8 cellular contexts compared by ENCODE assay signal in genomic region chr17:79777844-79778503, GRCh38. TPM values are rescaled to one million over a fixed set of nuclear protein-coding genes. Genes with fewer than 3 reads are reported as not detected.
DNase-seq lines count a peak whose midpoint lies in the region; ATAC-seq and TF ChIP-seq lines count a peak whose summit lies in the region.

CBX2 (plus strand) TSS chr17:79778148; CDS start chr17:79778236, 88 bp downstream.

- H2AFZ ChIP-seq in ACC112 (ENCODE audit: low read length, unreplicated experiment) (peak within 1 kb of the TSS; percentile 76), PC-9 (peak within 1 kb of the TSS; percentile 80; the same call in 1 of the 2 replicates)

- peaks cover 7% of the 10 kb centered on the region; the same call in 1 of the 2 replicates for H3F3A ChIP-seq in PC-9 (ENCODE audit: insufficient read depth, low read depth)

- H3K4me3 ChIP-seq in ACC112 (ENCODE audit: low read depth, low read length) = peak within 1 kb of the TSS; percentile 80
- peak within 1 kb of the TSS; percentile 68 for H3K4me3 ChIP-seq in PC-9

- H3K36me3 Mint-ChIP-seq in naive thymus-derived CD8-positive, alpha-beta T cell = no peaks in the 10 kb centered on the region
- H3K36me3 Mint-ChIP-seq in stimulated activated naive B cell treated with anti-CD40 and anti-IgM and Interleukin-4, amounts not matched to agents 10 μg/mL and 1 μg/mL and 100 μg/mL, for 72 hours = peaks cover 1 to 3% of the 10 kb centered on the region in 2 donors

- peak in 1 of 2 experiments; percentile 82 for DNase-seq in PC-9
- DNase-seq in activated T-cell treated with anti-CD3 and anti-CD28 coated beads, Interleukin-2, amount 50 U/mL, for 48 hours = peak; percentile 83 to 89
- peak; percentile 55 for DNase-seq in fibroblast of gingiva (ENCODE audit: low read depth)
- DNase-seq in naive thymus-derived CD8-positive, alpha-beta T cell = peak; percentile 58 to 86 (median 75)
- peak; percentile 58 for DNase-seq in stimulated activated naive B cell treated with anti-CD40 and anti-IgM and Interleukin-4, amounts not matched to agents 10 μg/mL and 1 μg/mL and 100 μg/mL, for 72 hours

- H3K4me1 Mint-ChIP-seq in naive thymus-derived CD8-positive, alpha-beta T cell = peaks cover 34 to 52% (median 44%) of the 10 kb centered on the region in 4 donors
- H3K4me1 Mint-ChIP-seq in stimulated activated naive B cell treated with anti-CD40 and anti-IgM and Interleukin-4, amounts not matched to agents 10 μg/mL and 1 μg/mL and 100 μg/mL, for 72 hours = peaks cover 18 to 34% of the 10 kb centered on the region in 2 donors

- H3K9me3 ChIP-seq in PC-9 (ENCODE audit: insufficient read depth, low read depth) = no peaks in the 10 kb centered on the region

- intact Hi-C loops in PC-9 (cut with micrococcal nuclease; ENCODE audit: unreplicated experiment) = no loop called here

- peak within 1 kb of the TSS; percentile 87 for H3K4me2 ChIP-seq in PC-9

- no peak for TF ChIP-seq CTCF in PC-9 (conservative IDR thresholded peaks at IDR 0.05)

- H3K27me3 Mint-ChIP-seq in naive thymus-derived CD8-positive, alpha-beta T cell = peaks cover 26 to 82% (median 47%) of the 10 kb centered on the region in 5 donors
- H3K27me3 Mint-ChIP-seq in stimulated activated naive B cell treated with anti-CD40 and anti-IgM and Interleukin-4, amounts not matched to agents 10 μg/mL and 1 μg/mL and 100 μg/mL, for 72 hours = peaks cover 70 to 82% of the 10 kb centered on the region in 2 donors

- H3K79me2 ChIP-seq in ACC112 (ENCODE audit: control insufficient read depth, insufficient read depth, low read length, unreplicated experiment) (no peaks in the 10 kb centered on the region), PC-9 (ENCODE audit: low read depth) (peaks cover 16% of the 10 kb centered on the region; the same call in 1 of the 2 replicates)

- H4K20me1 ChIP-seq in PC-9 (ENCODE audit: insufficient read depth) = no peaks in the 10 kb centered on the region

- POLR2A ChIA-PET in PC-9 (lab: Charles Lee; ENCODE audit: unreplicated experiment) = interaction anchor here (0.6 kb wide), 2 partner anchors 21 to 938 kb away, joined by 3 to 4 read pairs; partner anchors contain the start of gene USP36
- POLR2A ChIA-PET in naive thymus-derived CD8-positive, alpha-beta T cell (lab: Charles Lee) = interaction anchor here (0.7 to 2.1 kb wide), 8 partner anchors 19 to 65 kb away, joined by 3 to 15 read pairs (median 4); partner anchors contain the start of genes CBX4 and CBX8

- H3K27me3 ChIP-seq in ACC112 (ENCODE audit: insufficient read depth, low read length) (peaks cover 51% of the 10 kb centered on the region), PC-9 (ENCODE audit: insufficient read depth, low read depth) (no peaks in the 10 kb centered on the region)

- peak within 1 kb of the TSS in 7 of 10 donors; percentile 23 to 84 (median 67) for H3K27ac Mint-ChIP-seq in naive thymus-derived CD8-positive, alpha-beta T cell
- peak within 1 kb of the TSS; percentile 84 for H3K27ac Mint-ChIP-seq in stimulated activated naive B cell treated with anti-CD40 and anti-IgM and Interleukin-4, amounts not matched to agents 10 μg/mL and 1 μg/mL and 100 μg/mL, for 72 hours

- H3K9me2 ChIP-seq in PC-9 (ENCODE audit: insufficient read depth) = no peaks in the 10 kb centered on the region

- peaks cover 0 to 1% (median 0%) of the 10 kb centered on the region in 9 donors for H3K9me3 Mint-ChIP-seq in naive thymus-derived CD8-positive, alpha-beta T cell
- H3K9me3 Mint-ChIP-seq in stimulated activated naive B cell treated with anti-CD40 and anti-IgM and Interleukin-4, amounts not matched to agents 10 μg/mL and 1 μg/mL and 100 μg/mL, for 72 hours = no peaks in the 10 kb centered on the region

- H3K27ac ChIP-seq in ACC112 (ENCODE audit: low read depth, low read length) (no peak within 1 kb of the TSS), PC-9 (no peak within 1 kb of the TSS)

- no peaks in the 10 kb centered on the region for H3K4me1 ChIP-seq in ACC112 (ENCODE audit: control insufficient read depth, insufficient read depth, low read length, unreplicated experiment)
- peaks cover 19% of the 10 kb centered on the region for H3K4me1 ChIP-seq in PC-9 (replicated peaks; ENCODE audit: insufficient read depth)

- no TSS peak for BruUV-seq in PC-9 (replicated peaks; lab: Mats Ljungman, UMichigan)

- H3K4me3 Mint-ChIP-seq in naive thymus-derived CD8-positive, alpha-beta T cell = peak within 1 kb of the TSS; percentile 79 to 96 (median 89)
- peak within 1 kb of the TSS; percentile 87 to 90 for H3K4me3 Mint-ChIP-seq in stimulated activated naive B cell treated with anti-CD40 and anti-IgM and Interleukin-4, amounts not matched to agents 10 μg/mL and 1 μg/mL and 100 μg/mL, for 72 hours

- peak; percentile 50 for ATAC-seq in GM18519 (IDR thresholded peaks at IDR 0.05; ENCODE audit: low FRiP score, unreplicated experiment)
- ATAC-seq in HG03520 (IDR thresholded peaks at IDR 0.05; ENCODE audit: unreplicated experiment) = peak; percentile 54
- ATAC-seq in naive thymus-derived CD8-positive, alpha-beta T cell = peak; percentile 77 to 82
- ATAC-seq in stimulated activated naive B cell treated with anti-CD40 and anti-IgM and Interleukin-4, amounts not matched to agents 10 μg/mL and 1 μg/mL and 100 μg/mL, for 72 hours (replicated peaks) = peak; percentile 75 to 86

- CTCF ChIA-PET in PC-9 (lab: Charles Lee) = interaction anchor here (0.8 kb wide), 1 partner anchor 17 kb away, joined by 21 read pairs; no protein-coding TSS in a partner anchor

- H3K36me3 ChIP-seq in ACC112 (ENCODE audit: insufficient read depth, low read length) (no peaks in the 10 kb centered on the region), PC-9 (ENCODE audit: low read depth) (no peaks in the 10 kb centered on the region)

RNA-seq across cellular contexts. Expression of gene CBX2, which starts in this region (rescaled TPM):
- 30.4 and 32.6 TPM in 2 replicates for total RNA-seq in PC-9 (2021)
- total RNA-seq in naive thymus-derived CD8-positive, alpha-beta T cell = 1 to 10 TPM; 1.2 to 1.6 TPM
- polyA plus RNA-seq in naive thymus-derived CD8-positive, alpha-beta T cell = under 1 TPM; 0.16 to 0.60 (median 0.46) TPM

Comparison
In these comparisons a context has a peak if more than half of its experiments do, and no peak if none do; other contexts are left out.
1. RNA of gene CBX2 (total RNA-seq): 30.4 to 32.6 TPM in PC-9; 1.2 to 1.6 TPM in naive thymus-derived CD8-positive, alpha-beta T cell; every median in the first group is over 10 times any median in the second.
2. Peak in every context shown above with its lines, with median percentiles within 50 percentile points of each other: ATAC-seq.